Comparison of ENCODE assay signal across 11 cellular contexts in genomic region chr22:24834845-24835570, GRCh38. TPM values are rescaled to one million over a fixed set of nuclear protein-coding genes. Genes with fewer than 3 reads are reported as not detected.
DNase-seq lines count a peak whose midpoint lies in the region; ATAC-seq and TF ChIP-seq lines count a peak whose summit lies in the region.
"Had no signal": no experiment of that assay in that cellular context is flagged by ENCODE, and none has a peak within 500 bp of the region (broad histone marks: within the 10 kb centered on the region; RNA-seq: fewer than 3 reads in every experiment).

No MANE protein-coding gene starts in this region.

- no peak overlapping the region for H3K27ac Mint-ChIP-seq in activated CD8-positive, alpha-beta T cell treated with anti-CD3 and anti-CD28 coated beads for 36 hours
- no peak overlapping the region for H3K27ac Mint-ChIP-seq in activated CD8-positive, alpha-beta T cell treated with anti-CD3 and anti-CD28 coated beads, Interleukin-2, amount 10 ng/mL, durations not matched to agents 7 days and 5 days
- H3K27ac Mint-ChIP-seq in type B pancreatic cell = peak overlapping the region; percentile 32
- H3K27ac Mint-ChIP-seq: activated naive CD8-positive, alpha-beta T cell treated with anti-CD3 and anti-CD28 coated beads, Interleukin-2, amount 10 ng/mL, durations not matched to agents 7 days and 5 days had no signal

- no peaks in the 10 kb centered on the region for H3K9me3 Mint-ChIP-seq in activated CD8-positive, alpha-beta T cell treated with anti-CD3 and anti-CD28 coated beads for 36 hours
- no peaks in the 10 kb centered on the region for H3K9me3 Mint-ChIP-seq in activated CD8-positive, alpha-beta T cell treated with anti-CD3 and anti-CD28 coated beads, Interleukin-2, amount 10 ng/mL, durations not matched to agents 7 days and 5 days (ENCODE audit: insufficient read depth)
- H3K9me3 Mint-ChIP-seq in type B pancreatic cell = no peaks in the 10 kb centered on the region
- H3K9me3 Mint-ChIP-seq: activated naive CD8-positive, alpha-beta T cell treated with anti-CD3 and anti-CD28 coated beads, Interleukin-2, amount 10 ng/mL, durations not matched to agents 7 days and 5 days had no signal

- POLR2A ChIA-PET in activated CD8-positive, alpha-beta T cell treated with anti-CD3 and anti-CD28 coated beads for 36 hours (lab: Charles Lee) = no interaction called here
- POLR2A ChIA-PET in activated CD8-positive, alpha-beta T cell treated with anti-CD3 and anti-CD28 coated beads, Interleukin-2, amount 10 ng/mL, durations not matched to agents 7 days and 5 days (lab: Charles Lee) = no interaction called here

- no peak for DNase-seq in activated CD8-positive, alpha-beta T cell treated with anti-CD3 and anti-CD28 coated beads for 36 hours
- no peak for DNase-seq in activated CD8-positive, alpha-beta T cell treated with anti-CD3 and anti-CD28 coated beads, Interleukin-2, amount 10 ng/mL, durations not matched to agents 7 days and 5 days
- peak; percentile 29 for DNase-seq in OCI-M1 (lab: John Stamatoyannopoulos, UW)
- peak; percentile 28 for DNase-seq in fibroblast of villous mesenchyme (ENCODE audit: low read depth)
- DNase-seq in type B pancreatic cell (ENCODE audit: extremely low spot score, unreplicated experiment) = no peak
- no peak for DNase-seq in activated effector memory CD4-positive, alpha-beta T cell treated with Interleukin-2 at 50 U/mL for 16 hours
- DNase-seq in stimulated activated naive CD4-positive, alpha-beta T cell treated with Interleukin-2 at 50 U/mL for 16 hours (lab: John Stamatoyannopoulos, UW) = no peak
- DNase-seq: activated naive CD8-positive, alpha-beta T cell treated with anti-CD3 and anti-CD28 coated beads, Interleukin-2, amount 10 ng/mL, durations not matched to agents 7 days and 5 days had no signal

- H3K4me3 Mint-ChIP-seq in activated CD8-positive, alpha-beta T cell treated with anti-CD3 and anti-CD28 coated beads for 36 hours = no peak overlapping the region
- no peak overlapping the region for H3K4me3 Mint-ChIP-seq in activated CD8-positive, alpha-beta T cell treated with anti-CD3 and anti-CD28 coated beads, Interleukin-2, amount 10 ng/mL, durations not matched to agents 7 days and 5 days
- H3K4me3 Mint-ChIP-seq in type B pancreatic cell = no peak overlapping the region
- H3K4me3 Mint-ChIP-seq: activated naive CD8-positive, alpha-beta T cell treated with anti-CD3 and anti-CD28 coated beads, Interleukin-2, amount 10 ng/mL, durations not matched to agents 7 days and 5 days had no signal

- H3K4me1 Mint-ChIP-seq in activated CD8-positive, alpha-beta T cell treated with anti-CD3 and anti-CD28 coated beads for 36 hours (ENCODE audit: low read depth) = no peaks in the 10 kb centered on the region
- H3K4me1 Mint-ChIP-seq in activated CD8-positive, alpha-beta T cell treated with anti-CD3 and anti-CD28 coated beads, Interleukin-2, amount 10 ng/mL, durations not matched to agents 7 days and 5 days (ENCODE audit: low read depth) = no peaks in the 10 kb centered on the region
- H3K4me1 Mint-ChIP-seq in type B pancreatic cell (ENCODE audit: unreplicated experiment) = peaks cover 8% of the 10 kb centered on the region

- H3K27me3 Mint-ChIP-seq in activated CD8-positive, alpha-beta T cell treated with anti-CD3 and anti-CD28 coated beads for 36 hours = peaks cover 1% of the 10 kb centered on the region
- H3K27me3 Mint-ChIP-seq in activated CD8-positive, alpha-beta T cell treated with anti-CD3 and anti-CD28 coated beads, Interleukin-2, amount 10 ng/mL, durations not matched to agents 7 days and 5 days (ENCODE audit: low read depth) = no peaks in the 10 kb centered on the region
- H3K27me3 Mint-ChIP-seq in type B pancreatic cell = peaks cover 9% of the 10 kb centered on the region

- intact Hi-C loops in activated CD8-positive, alpha-beta T cell treated with anti-CD3 and anti-CD28 coated beads for 36 hours (cut with micrococcal nuclease) = no loop called here

- no peaks in the 10 kb centered on the region for H3K36me3 Mint-ChIP-seq in activated CD8-positive, alpha-beta T cell treated with anti-CD3 and anti-CD28 coated beads for 36 hours (ENCODE audit: low read depth)
- no peaks in the 10 kb centered on the region for H3K36me3 Mint-ChIP-seq in activated CD8-positive, alpha-beta T cell treated with anti-CD3 and anti-CD28 coated beads, Interleukin-2, amount 10 ng/mL, durations not matched to agents 7 days and 5 days (ENCODE audit: low read depth)
- peaks cover 4% of the 10 kb centered on the region for H3K36me3 Mint-ChIP-seq in type B pancreatic cell
- H3K36me3 Mint-ChIP-seq: activated naive CD8-positive, alpha-beta T cell treated with anti-CD3 and anti-CD28 coated beads, Interleukin-2, amount 10 ng/mL, durations not matched to agents 7 days and 5 days had no signal

- TF ChIP-seq CTCF in activated CD8-positive, alpha-beta T cell treated with anti-CD3 and anti-CD28 coated beads for 36 hours (IDR thresholded peaks at IDR 0.05) = peak; percentile 9
- TF ChIP-seq CTCF in fibroblast of villous mesenchyme (IDR thresholded peaks at IDR 0.05; ENCODE audit: insufficient read depth, low read depth, low read length) (peak; percentile 43), type B pancreatic cell (conservative IDR thresholded peaks at IDR 0.05) (peak; percentile 60)

- no peak for ATAC-seq in activated CD8-positive, alpha-beta T cell treated with anti-CD3 and anti-CD28 coated beads for 36 hours
- no peak for ATAC-seq in activated CD8-positive, alpha-beta T cell treated with anti-CD3 and anti-CD28 coated beads, Interleukin-2, amount 10 ng/mL, durations not matched to agents 7 days and 5 days
- ATAC-seq in HG03045 (IDR thresholded peaks at IDR 0.05; ENCODE audit: unreplicated experiment) = no peak

- CTCF ChIA-PET in activated CD8-positive, alpha-beta T cell treated with anti-CD3 and anti-CD28 coated beads for 36 hours (lab: Charles Lee) = no interaction called here
- CTCF ChIA-PET in activated CD8-positive, alpha-beta T cell treated with anti-CD3 and anti-CD28 coated beads, Interleukin-2, amount 10 ng/mL, durations not matched to agents 7 days and 5 days (lab: Charles Lee) = no interaction called here

- H3K4me3 ChIP-seq in fibroblast of villous mesenchyme (ENCODE audit: low read depth, low read length) = no peak overlapping the region
- H3K4me3 ChIP-seq: SK-N-MC had no signal

RNA-seq across cellular contexts. Expression of gene SGSM1, which starts 29.0 kb away (rescaled TPM):
- under 1 TPM in 1 of 2 experiments, not detected in 1; 0.13 TPM for total RNA-seq in activated CD8-positive, alpha-beta T cell treated with anti-CD3 and anti-CD28 coated beads for 36 hours
- not detected for total RNA-seq in activated CD8-positive, alpha-beta T cell treated with anti-CD3 and anti-CD28 coated beads, Interleukin-2, amount 10 ng/mL, durations not matched to agents 7 days and 5 days
- total RNA-seq in fibroblast of villous mesenchyme (not detected in 2 replicates), type B pancreatic cell (ENCODE audit: low replicate concordance) (3.7 and 5.1 TPM in 2 replicates)
- total RNA-seq: Daoy had no signal

Comparison
In these comparisons a context has a peak if more than half of its experiments do, and no peak if none do; other contexts are left out.
1. DNase-seq: peak in OCI-M1 (single experiment) and fibroblast of villous mesenchyme (single experiment); none in activated CD8-positive, alpha-beta T cell treated with anti-CD3 and anti-CD28 coated beads for 36 hours (single experiment), activated CD8-positive, alpha-beta T cell treated with anti-CD3 and anti-CD28 coated beads, Interleukin-2, amount 10 ng/mL, durations not matched to agents 7 days and 5 days (single experiment), type B pancreatic cell (single experiment), activated effector memory CD4-positive, alpha-beta T cell treated with Interleukin-2 at 50 U/mL for 16 hours (single experiment) and stimulated activated naive CD4-positive, alpha-beta T cell treated with Interleukin-2 at 50 U/mL for 16 hours (single experiment).
2. CTCF ChIP-seq: peak in every context shown above with its lines; median percentile 60 in type B pancreatic cell; 43 in fibroblast of villous mesenchyme; 9 in activated CD8-positive, alpha-beta T cell treated with anti-CD3 and anti-CD28 coated beads for 36 hours.